ENCODE assay signal across 10 cellular contexts in the genomic region with DNA sequence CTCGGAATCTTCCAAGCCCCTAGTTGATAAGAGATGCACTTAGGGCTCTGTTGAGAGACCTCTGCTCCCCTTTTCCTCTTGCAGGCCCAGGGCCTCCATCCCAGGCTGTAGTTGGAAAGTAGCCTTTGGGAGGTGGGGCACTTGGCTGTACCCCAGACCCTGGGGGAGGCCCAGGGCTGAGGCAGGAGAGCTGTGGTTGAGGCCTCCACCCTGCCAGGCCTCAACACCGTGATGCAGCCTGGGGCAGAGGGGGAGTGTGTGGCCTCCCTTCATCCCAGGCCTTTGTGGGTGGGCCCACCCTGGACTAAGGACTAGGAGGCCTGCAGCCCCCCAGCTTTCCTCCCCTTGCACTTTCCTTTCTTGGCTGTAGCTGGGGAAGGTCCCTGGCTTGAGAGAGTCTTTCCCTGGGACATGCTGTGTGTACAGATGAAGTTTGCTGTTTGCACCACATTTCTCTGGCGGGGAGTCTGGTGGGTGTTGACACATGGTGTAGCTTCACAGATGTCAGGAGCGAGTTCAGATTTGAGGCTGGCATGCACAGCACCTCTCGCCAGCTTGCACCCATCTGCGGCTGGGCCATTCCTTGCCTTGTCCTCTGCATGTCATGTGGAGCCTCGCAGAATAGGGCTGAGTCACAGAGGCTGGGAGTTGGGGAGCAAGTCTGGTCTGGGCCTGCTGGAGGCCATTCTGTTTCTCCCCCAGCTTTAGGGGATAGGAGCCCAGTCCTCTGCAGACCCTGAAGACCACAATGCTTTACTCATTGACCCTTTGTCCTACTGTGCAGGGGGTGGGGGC. TPM values are rescaled to one million over a fixed set of nuclear protein-coding genes. Genes with fewer than 3 reads are reported as not detected.
DNase-seq lines count a peak whose midpoint lies in the region; ATAC-seq and TF ChIP-seq lines count a peak whose summit lies in the region.
"Had no signal": no experiment of that assay in that cellular context is flagged by ENCODE, and none has a peak within 500 bp of the region (broad histone marks: within the 10 kb centered on the region; RNA-seq: fewer than 3 reads in every experiment).

No MANE protein-coding gene starts in this region.

- no peak overlapping the region for H3K4me3 ChIP-seq in CD4-positive, alpha-beta memory T cell (ENCODE audit: low read length in 2 of 2)
- no peak overlapping the region for H3K4me3 ChIP-seq in sigmoid colon
- no peak overlapping the region for H3K4me3 ChIP-seq in PC-3 (ENCODE audit: low read length)

- H3F3A ChIP-seq in PC-3 (ENCODE audit: low read length, unreplicated experiment), result no peaks in the 10 kb centered on the region

- TF ChIP-seq POLR2A in sigmoid colon (IDR thresholded peaks at IDR 0.05), result no peak

- H3K4me1 ChIP-seq in CD4-positive, alpha-beta memory T cell (ENCODE audit: insufficient read depth, low read length), result peaks cover 65% of the 10 kb centered on the region
- H3K4me1 ChIP-seq in sigmoid colon (peaks cover 0 to 96% (median 87%) of the 10 kb centered on the region in 4 donors), PC-3 (ENCODE audit: insufficient read depth, low read length) (no peaks in the 10 kb centered on the region)

- no peaks in the 10 kb centered on the region for H3K27me3 ChIP-seq in CD4-positive, alpha-beta memory T cell (ENCODE audit: insufficient read depth, low read length)
- H3K27me3 ChIP-seq in sigmoid colon, result no peaks in the 10 kb centered on the region
- no peaks in the 10 kb centered on the region for H3K27me3 ChIP-seq in PC-3 (ENCODE audit: low read length)

- BruUV-seq in PC-3 (replicated peaks; lab: Mats Ljungman, UMichigan), result no TSS peak

- H3K4me1 Mint-ChIP-seq in CD4-positive, alpha-beta memory T cell, result peaks cover 44 to 80% (median 61%) of the 10 kb centered on the region in 4 donors

- POLR2A ChIA-PET in CD4-positive, alpha-beta memory T cell (lab: Charles Lee; ENCODE audit: partially characterized antibody), result interaction anchor here (0.6 to 1.3 kb wide), 3 partner anchors 10 to 19 kb away, joined by 3 read pairs; no protein-coding TSS in a partner anchor
- POLR2A ChIA-PET in PC-3 (lab: Charles Lee; ENCODE audit: unreplicated experiment), result no interaction called here

- no peaks in the 10 kb centered on the region for H3K9me2 ChIP-seq in PC-3 (replicated peaks; ENCODE audit: low read length)

- H3K36me3 Mint-ChIP-seq in CD4-positive, alpha-beta memory T cell, result peaks cover 23 to 87% of the 10 kb centered on the region in 2 donors

- no peaks in the 10 kb centered on the region for H3K79me2 ChIP-seq in PC-3 (ENCODE audit: low read length)

- H3K9me3 ChIP-seq in CD4-positive, alpha-beta memory T cell (ENCODE audit: control insufficient read depth in 1 of 2, low read length in 2 of 2), result no peaks in the 10 kb centered on the region
- H3K9me3 ChIP-seq in sigmoid colon (no peaks in the 10 kb centered on the region), PC-3 (ENCODE audit: low read length) (no peaks in the 10 kb centered on the region)

- H3K27ac Mint-ChIP-seq in CD4-positive, alpha-beta memory T cell, result peak overlapping the region in 6 of 7 donors; percentile 36 to 86 (median 50)

- peak overlapping the region in 3 of 8 donors; percentile 25 to 50 (median 29) for H3K4me3 Mint-ChIP-seq in CD4-positive, alpha-beta memory T cell

- intact Hi-C loops in CD4-positive, alpha-beta memory T cell (cut with micrococcal nuclease), result no loop called here
- intact Hi-C loops in sigmoid colon (cut with DNase I) (no loop called here), sciatic nerve (cut with DNase I) (no loop called here), PC-3 (cut with micrococcal nuclease) (no loop called here)

- TF ChIP-seq CTCF in sigmoid colon (IDR thresholded peaks at IDR 0.05), result no peak
- no peak for TF ChIP-seq CTCF in PC-3 (conservative IDR thresholded peaks at IDR 0.05; ENCODE audit: low read depth, low read length)

- H2AFZ ChIP-seq in PC-3 (ENCODE audit: low read length), result no peak overlapping the region

- H3K36me3 ChIP-seq in CD4-positive, alpha-beta memory T cell (ENCODE audit: insufficient read depth, low read length), result peaks cover 61% of the 10 kb centered on the region
- H3K36me3 ChIP-seq in sigmoid colon (peaks cover 6 to 47% (median 12%) of the 10 kb centered on the region in 4 donors), PC-3 (ENCODE audit: low read depth, low read length) (no peaks in the 10 kb centered on the region)

- H3K27me3 Mint-ChIP-seq in CD4-positive, alpha-beta memory T cell, result no peaks in the 10 kb centered on the region

- no peaks in the 10 kb centered on the region for H3K9me3 Mint-ChIP-seq in CD4-positive, alpha-beta memory T cell

- WGBS in sigmoid colon, 2 donors, result 81 to 84% methylated on average over 7 of the region's 7 CpGs

- CTCF ChIA-PET in CD4-positive, alpha-beta memory T cell (lab: Charles Lee; ENCODE audit: partially characterized antibody), result interaction anchor here (0.6 to 2.5 kb wide), 2 partner anchors 8 to 20 kb away, joined by 3 to 5 read pairs; no protein-coding TSS in a partner anchor
- CTCF ChIA-PET in PC-3 (lab: Charles Lee), result no interaction called here

- H3K27ac ChIP-seq in CD4-positive, alpha-beta memory T cell (ENCODE audit: low read depth, low read length), result no peak overlapping the region
- H3K27ac ChIP-seq in sigmoid colon (peak overlapping the region; percentile 79 to 98 (median 87)), PC-3 (ENCODE audit: low read length) (no peak overlapping the region)

- no peak for ATAC-seq in sciatic nerve
- no peak for ATAC-seq in PC-3

- no peak overlapping the region for H3K4me2 ChIP-seq in PC-3 (ENCODE audit: low read length)

- TF ChIP-seq EP300 in sigmoid colon (IDR thresholded peaks at IDR 0.05), result no peak

- DNase-seq in CD4-positive, alpha-beta memory T cell, result no peak
- DNase-seq in NCI-H2171 (lab: John Stamatoyannopoulos, UW), result peak; percentile 53
- DNase-seq in fibroblast of gingiva (ENCODE audit: low read depth), result peak; percentile 79
- peak; percentile 42 for DNase-seq in sigmoid colon
- DNase-seq in sciatic nerve (ENCODE audit: low spot score), result no peak
- no peak for DNase-seq in NK-92 treated with Interleukin-12 subunit alpha and Interleukin-12 subunit beta, amount 100 ng/mL, for 24 hours (lab: John Stamatoyannopoulos, UW)
- DNase-seq in activated effector memory CD4-positive, alpha-beta T cell treated with Interleukin-2 at 50 U/mL for 16 hours, result no peak
- no peak for DNase-seq in PC-3
- DNase-seq: GF-D8, NCI-H2029 had no signal

- H4K20me1 ChIP-seq in PC-3 (ENCODE audit: low read length), result no peaks in the 10 kb centered on the region

- no peak overlapping the region for H3K9ac ChIP-seq in PC-3 (ENCODE audit: low read length)

RNA-seq across cellular contexts. Expression of a gene that starts 13.7 kb away (rescaled TPM):
- 10 to 100 TPM; 22.7 to 24.1 TPM for total RNA-seq in CD4-positive, alpha-beta memory T cell
- polyA plus RNA-seq in CD4-positive, alpha-beta memory T cell, result 10 to 100 TPM; 10.6 to 29.1 TPM
- 10 to 100 TPM; 20.1 to 43.4 (median 23.0) TPM for total RNA-seq in sigmoid colon
- polyA plus RNA-seq in sigmoid colon, result 10 to 100 TPM; 11.4 to 17.9 (median 12.7) TPM
- 62.9 TPM for total RNA-seq in sciatic nerve
- 3.7 and 4.3 TPM in 2 replicates for total RNA-seq in PC-3 (2014; rRNA removed)

RNA-seq across cellular contexts. Expression of a gene that starts 30.0 kb away (rescaled TPM):
- total RNA-seq in CD4-positive, alpha-beta memory T cell, result under 1 TPM; 0.17 to 0.58 TPM
- not detected for polyA plus RNA-seq in CD4-positive, alpha-beta memory T cell
- total RNA-seq in sigmoid colon (1 to 10 TPM; 1.2 to 6.9 (median 2.5) TPM), sciatic nerve (0.76 TPM), PC-3 (2014; rRNA removed) (43.5 and 45.3 TPM in 2 replicates)
- polyA plus RNA-seq in sigmoid colon, result 10 to 100 TPM in 1 of 3 donors, 1 to 10 TPM in 1, under 1 TPM in 1; 0.69 to 12.9 (median 2.4) TPM

RNA-seq across cellular contexts. Expression of a gene that starts 56.3 kb away (rescaled TPM):
- total RNA-seq in CD4-positive, alpha-beta memory T cell, result 1 to 10 TPM; 4.5 to 5.9 TPM
- 1 to 10 TPM in 1 of 2 donors, under 1 TPM in 1; 0.16 to 1.7 TPM for polyA plus RNA-seq in CD4-positive, alpha-beta memory T cell
- total RNA-seq in sigmoid colon (1 to 10 TPM; 4.9 to 9.4 (median 8.0) TPM), sciatic nerve (25.5 TPM), PC-3 (2014; rRNA removed) (5.8 and 8.9 TPM in 2 replicates)
- 1 to 10 TPM in 1 of 3 donors, under 1 TPM in 1, not detected in 1; 0.60 to 1.1 TPM for polyA plus RNA-seq in sigmoid colon

Comparison
In these comparisons a context has a peak if more than half of its experiments do, and no peak if none do; other contexts are left out.
1. DNase-seq: peak in NCI-H2171 (single experiment), fibroblast of gingiva (single experiment) and sigmoid colon (single experiment); none in CD4-positive, alpha-beta memory T cell (0 of 5), sciatic nerve (single experiment), NK-92 treated with Interleukin-12 subunit alpha and Interleukin-12 subunit beta, amount 100 ng/mL, for 24 hours (single experiment), activated effector memory CD4-positive, alpha-beta T cell treated with Interleukin-2 at 50 U/mL for 16 hours (single experiment) and PC-3 (single experiment).
2. H3K27ac ChIP-seq: peak in sigmoid colon (4 of 4); none in CD4-positive, alpha-beta memory T cell (single experiment) and PC-3 (single experiment).